ENCODE assay signal across 1 cellular context in the genomic region with DNA sequence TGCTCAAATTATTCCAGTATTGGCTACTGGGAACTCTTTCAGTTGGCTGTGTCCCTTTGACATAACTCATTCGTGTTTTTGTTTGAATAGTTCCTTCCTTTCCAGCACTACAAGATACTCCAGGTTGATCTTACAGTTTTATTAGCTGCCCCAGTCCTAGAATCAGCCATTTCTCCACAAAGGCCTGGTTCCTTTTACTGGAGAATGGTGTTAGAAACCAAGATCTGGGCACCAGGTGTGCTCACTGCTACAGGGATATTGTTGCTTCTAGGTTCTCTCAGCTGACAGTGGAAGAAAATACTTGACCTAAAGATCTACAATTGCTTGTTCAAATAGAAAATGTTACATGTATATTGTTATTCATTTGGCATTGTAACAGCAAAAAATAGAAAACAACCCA.
TF ChIP-seq lines count a peak whose summit lies in the region.

No MANE protein-coding gene starts in this region.

TF ChIP-seq in WTC11, 78 proteins besides CTCF, POLR2A, EP300 and RAD21 (continued from another document):
- TF ChIP-seq CBFB (CRISPR knock-in tag; IDR thresholded peaks at IDR 0.05; ENCODE audit: low read depth): no peak
